ENCODE assay signal across 13 cellular contexts in the genomic region with DNA sequence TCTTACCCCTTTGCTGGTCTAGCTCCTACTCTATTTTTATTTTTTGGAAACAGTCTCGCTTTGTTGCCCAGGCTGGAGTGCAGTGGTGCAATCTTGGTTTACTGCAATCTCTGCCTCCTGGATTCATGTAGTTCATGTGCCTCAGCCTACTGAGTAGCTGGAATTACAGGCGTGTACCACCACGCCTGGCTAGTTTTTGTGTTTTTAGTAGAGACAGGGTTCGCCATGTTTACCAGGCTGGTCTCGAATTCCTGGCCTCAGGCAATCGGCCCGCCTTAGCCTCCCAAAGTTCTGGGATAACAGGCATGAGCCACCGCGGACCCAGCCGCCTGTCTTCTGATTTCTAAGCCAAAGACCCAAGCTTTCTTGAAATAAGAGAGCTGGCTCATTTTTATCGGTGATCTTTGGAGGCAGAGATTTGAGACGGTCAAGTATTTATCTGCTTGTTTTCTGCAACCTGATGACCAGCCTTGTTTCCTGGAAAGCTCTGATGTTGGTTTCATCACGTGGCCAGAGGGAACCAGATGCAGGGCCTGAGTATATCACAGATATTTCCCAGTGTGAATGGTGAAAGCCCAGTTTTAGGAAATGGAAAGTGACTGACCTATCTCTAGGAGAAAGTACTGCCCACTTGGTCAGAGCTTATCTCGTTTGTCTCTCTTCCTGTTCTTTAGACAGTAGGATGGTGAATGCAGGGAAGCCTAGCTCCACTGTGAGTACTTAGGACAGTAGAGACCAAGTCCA. TPM values are rescaled to one million over a fixed set of nuclear protein-coding genes. Genes with fewer than 3 reads are reported as not detected.
DNase-seq lines count a peak whose midpoint lies in the region; ATAC-seq and TF ChIP-seq lines count a peak whose summit lies in the region.
"Had no signal": no experiment of that assay in that cellular context is flagged by ENCODE, and none has a peak within 500 bp of the region (broad histone marks: within the 10 kb centered on the region; RNA-seq: fewer than 3 reads in every experiment).

No MANE protein-coding gene starts in this region.

- peak; percentile 39 for DNase-seq in CMK (ENCODE audit: low read depth)
- DNase-seq in WTC11 (ENCODE audit: low spot score) = no peak
- DNase-seq in Right ventricle myocardium superior = no peak
- no peak for DNase-seq in T-helper 2 cell treated with Interferon-gamma antibody and Interleukin-4, amounts not matched to agents 5 μg/mL and 100 μg/mL, for 36 hours (ENCODE audit: low spot score)
- DNase-seq in activated T-helper 2 cell treated with anti-CD3 and anti-CD28 coated beads, Interferon-gamma antibody, Interleukin-2, Interleukin-4, amounts not matched to agents 10 μg/mL and 5 μg/mL and 100 μg/mL, durations not matched to agents 14 hours and 24 hours and 36 hours (ENCODE audit: low spot score) = no peak
- DNase-seq: amniotic stem cell, GOT3, NCI-H524, T1000 had no signal

- H2AFZ ChIP-seq in parathyroid adenoma = no peak overlapping the region

- no peak overlapping the region for H3K4me3 ChIP-seq in parathyroid adenoma (ENCODE audit: low read depth, low read length)
- H3K4me3 ChIP-seq: thoracic aorta had no signal

- no peak overlapping the region for H3K9ac ChIP-seq in parathyroid adenoma

- peaks cover 21% of the 10 kb centered on the region for H3K4me1 Mint-ChIP-seq in WTC11
- H3K4me1 Mint-ChIP-seq in T-helper 2 cell treated with Interferon-gamma antibody and Interleukin-4, amounts not matched to agents 5 μg/mL and 100 μg/mL, for 36 hours (ENCODE audit: low read depth) = peaks cover 7% of the 10 kb centered on the region
- peaks cover 9% of the 10 kb centered on the region for H3K4me1 Mint-ChIP-seq in activated T-helper 2 cell treated with anti-CD3 and anti-CD28 coated beads, Interferon-gamma antibody, Interleukin-2, Interleukin-4, amounts not matched to agents 10 μg/mL and 5 μg/mL and 100 μg/mL, durations not matched to agents 14 hours and 24 hours and 36 hours (ENCODE audit: low read depth)

- H3K4me2 ChIP-seq in parathyroid adenoma (ENCODE audit: low read length) = no peak overlapping the region

- POLR2A ChIA-PET in WTC11 (lab: Charles Lee) = interaction anchor here (0.6 to 1.2 kb wide), 3 partner anchors 28 to 29 kb away, joined by 3 to 5 read pairs (median 4); a partner anchor contains a TSS

- H3K27me3 Mint-ChIP-seq in WTC11 (ENCODE audit: low read depth) = no peaks in the 10 kb centered on the region
- no peaks in the 10 kb centered on the region for H3K27me3 Mint-ChIP-seq in T-helper 2 cell treated with Interferon-gamma antibody and Interleukin-4, amounts not matched to agents 5 μg/mL and 100 μg/mL, for 36 hours (ENCODE audit: low read depth)
- H3K27me3 Mint-ChIP-seq in activated T-helper 2 cell treated with anti-CD3 and anti-CD28 coated beads, Interferon-gamma antibody, Interleukin-2, Interleukin-4, amounts not matched to agents 10 μg/mL and 5 μg/mL and 100 μg/mL, durations not matched to agents 14 hours and 24 hours and 36 hours (ENCODE audit: low read depth) = no peaks in the 10 kb centered on the region

- H3K9me3 ChIP-seq in parathyroid adenoma (ENCODE audit: control insufficient read depth, low read length) = no peaks in the 10 kb centered on the region
- H3K9me3 ChIP-seq: thoracic aorta had no signal

- no peaks in the 10 kb centered on the region for H3K4me1 ChIP-seq in parathyroid adenoma

- H3K4me3 Mint-ChIP-seq in WTC11 = no peak overlapping the region
- no peak overlapping the region for H3K4me3 Mint-ChIP-seq in T-helper 2 cell treated with Interferon-gamma antibody and Interleukin-4, amounts not matched to agents 5 μg/mL and 100 μg/mL, for 36 hours
- no peak overlapping the region for H3K4me3 Mint-ChIP-seq in activated T-helper 2 cell treated with anti-CD3 and anti-CD28 coated beads, Interferon-gamma antibody, Interleukin-2, Interleukin-4, amounts not matched to agents 10 μg/mL and 5 μg/mL and 100 μg/mL, durations not matched to agents 14 hours and 24 hours and 36 hours (ENCODE audit: low read depth)

- no peaks in the 10 kb centered on the region for H3K79me2 ChIP-seq in parathyroid adenoma

- CTCF ChIA-PET in WTC11 (lab: Charles Lee) = interaction anchor here (1.0 to 2.3 kb wide), 3 partner anchors 9 to 337 kb away, joined by 3 to 15 read pairs (median 4); no protein-coding TSS in a partner anchor

- ATAC-seq in WTC11 (no peak), Right ventricle myocardium superior (ENCODE audit: poor library complexity) (peak; percentile 21), HG03469 (IDR thresholded peaks at IDR 0.05; ENCODE audit: unreplicated experiment) (no peak), HG02610 (IDR thresholded peaks at IDR 0.05; ENCODE audit: unreplicated experiment) (no peak)

- no peaks in the 10 kb centered on the region for H3K9me3 Mint-ChIP-seq in WTC11
- no peaks in the 10 kb centered on the region for H3K9me3 Mint-ChIP-seq in T-helper 2 cell treated with Interferon-gamma antibody and Interleukin-4, amounts not matched to agents 5 μg/mL and 100 μg/mL, for 36 hours
- H3K9me3 Mint-ChIP-seq in activated T-helper 2 cell treated with anti-CD3 and anti-CD28 coated beads, Interferon-gamma antibody, Interleukin-2, Interleukin-4, amounts not matched to agents 10 μg/mL and 5 μg/mL and 100 μg/mL, durations not matched to agents 14 hours and 24 hours and 36 hours = no peaks in the 10 kb centered on the region

- peak overlapping the region; percentile 87 for H3K27ac Mint-ChIP-seq in WTC11
- no peak overlapping the region for H3K27ac Mint-ChIP-seq in T-helper 2 cell treated with Interferon-gamma antibody and Interleukin-4, amounts not matched to agents 5 μg/mL and 100 μg/mL, for 36 hours
- no peak overlapping the region for H3K27ac Mint-ChIP-seq in activated T-helper 2 cell treated with anti-CD3 and anti-CD28 coated beads, Interferon-gamma antibody, Interleukin-2, Interleukin-4, amounts not matched to agents 10 μg/mL and 5 μg/mL and 100 μg/mL, durations not matched to agents 14 hours and 24 hours and 36 hours

- H3K36me3 ChIP-seq in parathyroid adenoma (ENCODE audit: control insufficient read depth, insufficient read depth, low read length) = no peaks in the 10 kb centered on the region

- no peaks in the 10 kb centered on the region for H3K27me3 ChIP-seq in parathyroid adenoma (ENCODE audit: control insufficient read depth, insufficient read depth, low read length)

- intact Hi-C loops in Right ventricle myocardium superior (cut with DNase I) = no loop called here
- intact Hi-C loops in activated T-helper 2 cell treated with anti-CD3 and anti-CD28 coated beads, Interferon-gamma antibody, Interleukin-2, Interleukin-4, amounts not matched to agents 10 μg/mL and 5 μg/mL and 100 μg/mL, durations not matched to agents 14 hours and 24 hours and 36 hours (cut with micrococcal nuclease) = no loop called here

- peaks cover 19% of the 10 kb centered on the region for H3K36me3 Mint-ChIP-seq in WTC11
- H3K36me3 Mint-ChIP-seq in T-helper 2 cell treated with Interferon-gamma antibody and Interleukin-4, amounts not matched to agents 5 μg/mL and 100 μg/mL, for 36 hours (ENCODE audit: low read depth) = peaks cover 15% of the 10 kb centered on the region
- peaks cover 25% of the 10 kb centered on the region for H3K36me3 Mint-ChIP-seq in activated T-helper 2 cell treated with anti-CD3 and anti-CD28 coated beads, Interferon-gamma antibody, Interleukin-2, Interleukin-4, amounts not matched to agents 10 μg/mL and 5 μg/mL and 100 μg/mL, durations not matched to agents 14 hours and 24 hours and 36 hours (ENCODE audit: low read depth)

- peak overlapping the region; percentile 61 for H3K27ac ChIP-seq in parathyroid adenoma
- H3K27ac ChIP-seq: thoracic aorta had no signal

- no peak for TF ChIP-seq CTCF in WTC11 (IDR thresholded peaks at IDR 0.05)
- TF ChIP-seq CTCF in parathyroid adenoma (IDR thresholded peaks at IDR 0.05) = no peak

TF ChIP-seq in WTC11, 78 proteins besides CTCF, POLR2A, EP300 and RAD21 (continues in another document):
- no peak for TF ChIP-seq ZNF396 (CRISPR knock-in tag; IDR thresholded peaks at IDR 0.05; ENCODE audit: borderline replicate concordance)
- TF ChIP-seq, protein P1, sequence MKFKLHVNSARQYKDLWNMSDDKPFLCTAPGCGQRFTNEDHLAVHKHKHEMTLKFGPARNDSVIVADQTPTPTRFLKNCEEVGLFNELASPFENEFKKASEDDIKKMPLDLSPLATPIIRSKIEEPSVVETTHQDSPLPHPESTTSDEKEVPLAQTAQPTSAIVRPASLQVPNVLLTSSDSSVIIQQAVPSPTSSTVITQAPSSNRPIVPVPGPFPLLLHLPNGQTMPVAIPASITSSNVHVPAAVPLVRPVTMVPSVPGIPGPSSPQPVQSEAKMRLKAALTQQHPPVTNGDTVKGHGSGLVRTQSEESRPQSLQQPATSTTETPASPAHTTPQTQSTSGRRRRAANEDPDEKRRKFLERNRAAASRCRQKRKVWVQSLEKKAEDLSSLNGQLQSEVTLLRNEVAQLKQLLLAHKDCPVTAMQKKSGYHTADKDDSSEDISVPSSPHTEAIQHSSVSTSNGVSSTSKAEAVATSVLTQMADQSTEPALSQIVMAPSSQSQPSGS (CRISPR knock-in tag; IDR thresholded peaks at IDR 0.05; ENCODE audit: borderline replicate concordance, low read depth) = no peak
- no peak for TF ChIP-seq PRRX2 (CRISPR knock-in tag; IDR thresholded peaks at IDR 0.05)
- TF ChIP-seq RELA (CRISPR knock-in tag; IDR thresholded peaks at IDR 0.05; ENCODE audit: borderline replicate concordance) = no peak

RNA-seq across cellular contexts. Expression of a gene that starts 5.7 kb away (rescaled TPM):
- total RNA-seq in WTC11 (2021) (20.7 to 27.6 TPM (median 20.9 TPM) in 3 replicates), Right ventricle myocardium superior (19.5 TPM)
- total RNA-seq in activated T-helper 2 cell treated with anti-CD3 and anti-CD28 coated beads, Interferon-gamma antibody, Interleukin-2, Interleukin-4, amounts not matched to agents 10 μg/mL and 5 μg/mL and 100 μg/mL, durations not matched to agents 14 hours and 24 hours and 36 hours = 26.1 and 27.1 TPM in 2 replicates

RNA-seq across cellular contexts. Expression of a gene that starts 26.3 kb away (rescaled TPM):
- 51.1 to 71.5 TPM (median 53.9 TPM) in 3 replicates for total RNA-seq in WTC11 (2021)
- total RNA-seq in Right ventricle myocardium superior = 91.4 TPM
- 3.1 and 3.8 TPM in 2 replicates for total RNA-seq in activated T-helper 2 cell treated with anti-CD3 and anti-CD28 coated beads, Interferon-gamma antibody, Interleukin-2, Interleukin-4, amounts not matched to agents 10 μg/mL and 5 μg/mL and 100 μg/mL, durations not matched to agents 14 hours and 24 hours and 36 hours

RNA-seq across cellular contexts. Expression of a gene that starts 28.8 kb away (rescaled TPM):
- 132 to 138 TPM (median 133 TPM) in 3 replicates for total RNA-seq in WTC11 (2021)
- total RNA-seq in Right ventricle myocardium superior = 42.6 TPM
- total RNA-seq in activated T-helper 2 cell treated with anti-CD3 and anti-CD28 coated beads, Interferon-gamma antibody, Interleukin-2, Interleukin-4, amounts not matched to agents 10 μg/mL and 5 μg/mL and 100 μg/mL, durations not matched to agents 14 hours and 24 hours and 36 hours = 72.3 and 76.9 TPM in 2 replicates

RNA-seq across cellular contexts. Expression of a gene that starts 59.0 kb away (rescaled TPM):
- 39.4 to 48.9 TPM (median 41.9 TPM) in 3 replicates for total RNA-seq in WTC11 (2021)
- total RNA-seq in Right ventricle myocardium superior = 22.3 TPM
- 151 and 154 TPM in 2 replicates for total RNA-seq in activated T-helper 2 cell treated with anti-CD3 and anti-CD28 coated beads, Interferon-gamma antibody, Interleukin-2, Interleukin-4, amounts not matched to agents 10 μg/mL and 5 μg/mL and 100 μg/mL, durations not matched to agents 14 hours and 24 hours and 36 hours

RNA-seq across cellular contexts. Expression of a gene that starts 59.6 kb away (rescaled TPM):
- total RNA-seq in WTC11 (2021) = 35.4 to 45.0 TPM (median 37.8 TPM) in 3 replicates
- total RNA-seq in Right ventricle myocardium superior = 19.8 TPM
- 22.7 and 25.8 TPM in 2 replicates for total RNA-seq in activated T-helper 2 cell treated with anti-CD3 and anti-CD28 coated beads, Interferon-gamma antibody, Interleukin-2, Interleukin-4, amounts not matched to agents 10 μg/mL and 5 μg/mL and 100 μg/mL, durations not matched to agents 14 hours and 24 hours and 36 hours

Comparison
In these comparisons a context has a peak if more than half of its experiments do, and no peak if none do; other contexts are left out.
1. RNA of a gene that starts 26.3 kb away (total RNA-seq): 91.4 TPM in Right ventricle myocardium superior (single experiment) and 51.1 to 71.5 TPM in WTC11; 3.1 to 3.8 TPM in activated T-helper 2 cell treated with anti-CD3 and anti-CD28 coated beads, Interferon-gamma antibody, Interleukin-2, Interleukin-4, amounts not matched to agents 10 μg/mL and 5 μg/mL and 100 μg/mL, durations not matched to agents 14 hours and 24 hours and 36 hours; every median in the first group is over 10 times any median in the second.